20 cellular contexts compared by ENCODE assay signal in the genomic region with DNA sequence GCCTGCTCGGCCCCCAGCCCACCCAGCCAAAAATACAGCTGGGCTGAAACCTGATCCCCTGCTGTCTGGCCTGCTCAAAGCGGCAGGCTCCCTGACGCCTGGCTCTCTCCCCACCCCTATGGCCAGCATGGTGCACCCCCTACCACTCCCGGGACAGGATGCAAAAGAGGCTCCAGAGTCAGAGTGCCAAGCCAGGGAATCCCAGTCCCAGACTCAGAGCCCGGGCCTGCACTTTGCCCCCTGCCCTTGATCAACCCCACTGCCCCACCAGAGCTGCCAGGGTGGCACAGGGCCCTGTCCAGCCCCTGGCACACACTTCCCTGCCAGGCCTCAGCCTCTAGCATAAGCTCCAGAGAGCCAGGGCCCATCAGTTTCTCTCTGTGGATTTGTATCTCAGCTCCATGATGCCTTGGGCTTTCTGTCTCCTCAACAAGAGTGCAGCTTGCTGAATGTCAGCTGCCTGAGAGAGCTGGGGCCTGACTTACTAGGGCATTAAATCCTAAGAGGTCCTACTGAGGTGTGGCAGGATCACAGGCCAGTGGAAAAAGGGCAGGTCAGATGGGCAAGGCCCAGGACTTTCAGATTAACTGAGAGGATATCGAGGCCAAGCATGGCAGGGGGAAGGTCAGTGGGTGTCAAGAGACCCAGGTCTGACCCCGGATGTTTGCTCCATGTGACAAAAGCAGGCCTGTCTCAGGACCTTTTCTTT. TPM values are rescaled to one million over a fixed set of nuclear protein-coding genes. Genes with fewer than 3 reads are reported as not detected.
DNase-seq lines count a peak whose midpoint lies in the region; ATAC-seq and TF ChIP-seq lines count a peak whose summit lies in the region.
"Had no signal": no experiment of that assay in that cellular context is flagged by ENCODE, and none has a peak within 500 bp of the region (broad histone marks: within the 10 kb centered on the region; RNA-seq: fewer than 3 reads in every experiment).

No MANE protein-coding gene starts in this region.

- no peak overlapping the region for H3K27ac Mint-ChIP-seq in type B pancreatic cell

- H3K27me3 ChIP-seq in H7 (ENCODE audit: control insufficient read depth, insufficient read depth, low read length) (peaks cover 8% of the 10 kb centered on the region), gastrocnemius medialis (no peaks in the 10 kb centered on the region)
- H3K27me3 ChIP-seq: SJSA1 had no signal

- H3K4me2 ChIP-seq in OCI-LY7 (ENCODE audit: low read length), result no peak overlapping the region

- peaks cover 38% of the 10 kb centered on the region for H3K4me1 Mint-ChIP-seq in type B pancreatic cell (ENCODE audit: unreplicated experiment)

- no peaks in the 10 kb centered on the region for H3K36me3 ChIP-seq in H7 (replicated peaks; ENCODE audit: control insufficient read depth, insufficient read depth, low read length)
- no peaks in the 10 kb centered on the region for H3K36me3 ChIP-seq in gastrocnemius medialis
- H3K36me3 ChIP-seq in OCI-LY7 (ENCODE audit: insufficient read depth, low read length), result no peaks in the 10 kb centered on the region
- H3K36me3 ChIP-seq: neutrophil, SJSA1 had no signal

- no peak for TF ChIP-seq CTCF in gastrocnemius medialis (IDR thresholded peaks at IDR 0.05 in 4 of 5, conservative IDR thresholded peaks at IDR 0.05 in 1 of 5)
- TF ChIP-seq CTCF in type B pancreatic cell (conservative IDR thresholded peaks at IDR 0.05), result no peak
- TF ChIP-seq CTCF in OCI-LY7 (conservative IDR thresholded peaks at IDR 0.05; ENCODE audit: low read length), result no peak

- TF ChIP-seq POLR2A in gastrocnemius medialis (IDR thresholded peaks at IDR 0.05), result no peak

- POLR2A ChIA-PET in OCI-LY7 (lab: Charles Lee), result no interaction called here

- BruUV-seq in OCI-LY7 (replicated peaks; lab: Mats Ljungman, UMichigan), result no TSS peak

- no peaks in the 10 kb centered on the region for H3K36me3 Mint-ChIP-seq in type B pancreatic cell

- H3K4me3 ChIP-seq in H7 (ENCODE audit: insufficient read depth, low read depth, low read length) (no peak overlapping the region), gastrocnemius medialis (no peak overlapping the region), OCI-LY7 (ENCODE audit: low read depth, low read length, poor library complexity, severe bottlenecking) (no peak overlapping the region)
- H3K4me3 ChIP-seq: coronary artery, gastroesophageal sphincter, SJSA1 had no signal

- no peaks in the 10 kb centered on the region for H3K9me2 ChIP-seq in OCI-LY7 (ENCODE audit: insufficient read depth, low read length)

- peak; percentile 39 to 58 for ATAC-seq in gastrocnemius medialis
- ATAC-seq: gastroesophageal sphincter, sciatic nerve had no signal

- in situ Hi-C loops in gastrocnemius medialis (cut with MboI; ENCODE audit: low sequenced_read_pairs in 4 of 4), result loop anchor here in 1 of 4 donors (10.0 kb wide), 1 partner anchor 54 kb away; no protein-coding TSS in a partner anchor

- H4K20me1 ChIP-seq in OCI-LY7 (ENCODE audit: insufficient read depth, low read length), result no peaks in the 10 kb centered on the region

- H3K79me2 ChIP-seq in OCI-LY7 (ENCODE audit: insufficient read depth, low read depth, low read length), result no peaks in the 10 kb centered on the region

- H3K27ac ChIP-seq in gastrocnemius medialis (peak overlapping the region; percentile 61 to 76 (median 67)), OCI-LY7 (ENCODE audit: low read depth, low read length, poor library complexity, severe bottlenecking) (no peak overlapping the region)
- H3K27ac ChIP-seq: epithelial cell of prostate, neutrophil, SJSA1 had no signal

- no peaks in the 10 kb centered on the region for H3K9me3 Mint-ChIP-seq in type B pancreatic cell

- H3K4me1 ChIP-seq in gastrocnemius medialis, result peaks cover 40 to 52% of the 10 kb centered on the region in 2 donors
- peaks cover 18% of the 10 kb centered on the region for H3K4me1 ChIP-seq in OCI-LY7 (ENCODE audit: insufficient read depth, low read length, poor library complexity, severe bottlenecking)
- H3K4me1 ChIP-seq: SJSA1 had no signal

- no peak overlapping the region for H3K4me3 Mint-ChIP-seq in type B pancreatic cell

- CTCF ChIA-PET in OCI-LY7 (lab: Charles Lee; ENCODE audit: unreplicated experiment), result interaction anchor here (0.6 kb wide), 1 partner anchor 102 kb away, joined by 3 read pairs; no protein-coding TSS in a partner anchor

- no peak overlapping the region for H2AFZ ChIP-seq in OCI-LY7 (ENCODE audit: low read length)

- DNase-seq in H7 (peak; percentile 79), NCI-H524 (lab: John Stamatoyannopoulos, UW) (peak; percentile 54 to 83), left kidney (ENCODE audit: low read depth, low spot score) (peak; percentile 80), gastrocnemius medialis (peak in 1 of 2 donors; percentile 50), type B pancreatic cell (ENCODE audit: extremely low spot score, unreplicated experiment) (no peak), KG1 (lab: John Stamatoyannopoulos, UW) (no peak), OCI-LY7 (ENCODE audit: low spot score) (no peak)
- DNase-seq: activated naive CD4-positive, alpha-beta T cell; mammary epithelial cell; MV-4-11; stimulated activated CD4-positive, alpha-beta T cell treated with anti-CD3 and anti-CD28 coated beads, Interleukin-2, amount 100 ng/mL, for 48 hours; T1000 had no signal

- H3K9me3 ChIP-seq in gastrocnemius medialis, result no peaks in the 10 kb centered on the region
- no peaks in the 10 kb centered on the region for H3K9me3 ChIP-seq in OCI-LY7 (ENCODE audit: low read length)
- H3K9me3 ChIP-seq: gastroesophageal sphincter, neutrophil, SJSA1 had no signal

- no peaks in the 10 kb centered on the region for H3K27me3 Mint-ChIP-seq in type B pancreatic cell

- intact Hi-C loops in gastrocnemius medialis (cut with DNase I; ENCODE audit: low total_unique reads) (no loop called here), OCI-LY7 (cut with micrococcal nuclease; ENCODE audit: unreplicated experiment) (no loop called here)

RNA-seq across cellular contexts. Expression of a gene that starts 13.9 kb away (rescaled TPM):
- 0.07 and 0.33 TPM in 2 replicates for total RNA-seq in H7 (2014; rRNA removed; shearing (Covaris generic))
- total RNA-seq in gastrocnemius medialis, result 10 to 100 TPM; 37.1 to 53.5 (median 43.3) TPM
- 0.46 and 0.95 TPM in 2 replicates for total RNA-seq in type B pancreatic cell (ENCODE audit: low replicate concordance)
- total RNA-seq in OCI-LY7 (2014; rRNA removed; shearing (Covaris generic)), result not detected in 2 replicates
- total RNA-seq in OCI-LY7 (2022), result not detected in 2 replicates

RNA-seq across cellular contexts. Expression of a gene that starts 30.3 kb away (rescaled TPM):
- total RNA-seq in H7 (2014; rRNA removed; shearing (Covaris generic)), result 14.1 and 14.9 TPM in 2 replicates
- 10 to 100 TPM in 3 of 4 donors, 1 to 10 TPM in 1; 8.7 to 15.9 (median 10.1) TPM for total RNA-seq in gastrocnemius medialis
- total RNA-seq in type B pancreatic cell (ENCODE audit: low replicate concordance), result 36.0 and 36.1 TPM in 2 replicates
- 3.0 and 4.1 TPM in 2 replicates for total RNA-seq in OCI-LY7 (2014; rRNA removed; shearing (Covaris generic))
- 6.1 and 6.8 TPM in 2 replicates for total RNA-seq in OCI-LY7 (2022)

RNA-seq across cellular contexts. Expression of a gene that starts 33.3 kb away (rescaled TPM):
- 0.17 and 1.6 TPM in 2 replicates for total RNA-seq in H7 (2014; rRNA removed; shearing (Covaris generic))
- total RNA-seq in gastrocnemius medialis (not detected), type B pancreatic cell (ENCODE audit: low replicate concordance) (0.51 and 0.62 TPM in 2 replicates), OCI-LY7 (2022) (not detected in 2 replicates)
- total RNA-seq in OCI-LY7 (2014; rRNA removed; shearing (Covaris generic)), result not detected in 2 replicates
- total RNA-seq: astrocyte, gastroesophageal sphincter, mammary epithelial cell, SJSA1, temporal lobe had no signal

Comparison
In these comparisons a context has a peak if more than half of its experiments do, and no peak if none do; other contexts are left out.
1. DNase-seq: peak in H7 (single experiment), NCI-H524 (2 of 2) and left kidney (single experiment); none in type B pancreatic cell (single experiment), KG1 (single experiment) and OCI-LY7 (single experiment).
2. RNA of a gene that starts 13.9 kb away (total RNA-seq): 37.1 to 53.5 TPM in gastrocnemius medialis; 0.46 to 0.95 TPM in type B pancreatic cell, 0.07 to 0.33 TPM in H7 and not detected in OCI-LY7; every median in the first group is over 10 times any median in the second.